ENCODE assay signal across 26 cellular contexts in the genomic region with DNA sequence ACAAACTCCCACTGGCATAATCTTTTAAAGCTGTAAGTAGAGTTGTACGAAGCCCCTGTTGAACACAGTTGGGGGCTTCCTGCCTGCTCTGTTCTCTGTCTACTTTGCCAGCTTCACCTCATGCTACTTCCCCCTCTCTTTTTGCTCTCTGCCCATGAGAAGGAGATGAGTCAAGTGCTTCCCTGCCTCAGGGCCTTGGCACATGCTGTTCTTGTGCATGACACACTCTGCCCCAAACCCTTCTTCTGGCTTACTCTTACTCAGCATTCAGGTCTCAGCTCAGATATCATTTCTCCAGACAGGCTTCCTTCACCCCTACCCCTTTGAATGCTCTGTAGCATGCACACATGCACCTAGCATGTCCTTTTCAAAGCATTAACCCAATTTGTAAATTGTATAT.
"Had no signal": no experiment of that assay in that cellular context is flagged by ENCODE, and none has a peak within 500 bp of the region (broad histone marks: within the 10 kb centered on the region; RNA-seq: fewer than 3 reads in every experiment).

No MANE protein-coding gene starts in this region.

- H3K9me3 ChIP-seq: gastroesophageal sphincter, pancreas, prostate gland, sigmoid colon, stomach, thyroid gland, upper lobe of right lung had no signal

- DNase-seq: activated CD4-positive, alpha-beta memory T cell treated with anti-CD3 and anti-CD28 coated beads for 36 hours; activated CD4-positive, alpha-beta T cell treated with anti-CD3 and anti-CD28 coated beads, Interleukin-2, amount 10 ng/mL, durations not matched to agents 24 days and 14 days; activated CD4-positive, CD25-positive, alpha-beta regulatory T cell treated with anti-CD3 and anti-CD28 coated beads, Interleukin-2, amount 50 U/mL, for 72 hours; activated CD8-positive, alpha-beta memory T cell treated with anti-CD3 and anti-CD28 coated beads, Interleukin-2, amount 50 U/mL, for 4 hours; activated gamma-delta T cell; activated naive CD4-positive, alpha-beta T cell treated with anti-CD3 and anti-CD28 coated beads, Interleukin-2, amount 10 ng/mL, durations not matched to agents 7 days and 5 days; activated naive CD8-positive, alpha-beta T cell treated with anti-CD3 and anti-CD28 coated beads, Interleukin-2, amount 10 ng/mL, durations not matched to agents 7 days and 5 days; activated T-cell treated with anti-CD3 and anti-CD28 coated beads, Interleukin-2, amount 50 U/mL, for 24 hours; brain microvascular endothelial cell; endodermal cell; islet precursor cell; naive B cell; nephron progenitor cell; pancreas; small intestine; stimulated activated CD4-positive, alpha-beta T cell treated with anti-CD3 and anti-CD28 coated beads, Interleukin-1b, Interleukin-23, amount 100 ng/mL, for 48 hours; stimulated activated naive B cell treated with anti-CD40 and anti-IgM and Interleukin-4, amounts not matched to agents 10 μg/mL and 1 μg/mL and 100 μg/mL, for 72 hours; stomach; thyroid gland; upper lobe of right lung had no signal

- H3K36me3 ChIP-seq: brain microvascular endothelial cell, gastroesophageal sphincter, pancreas, prostate gland, sigmoid colon, stomach, thyroid gland, upper lobe of right lung had no signal

- H3K4me1 ChIP-seq: pancreas, prostate gland, sigmoid colon, stomach, upper lobe of right lung had no signal

- H3K27me3 ChIP-seq: brain microvascular endothelial cell, gastroesophageal sphincter, pancreas, sigmoid colon, stomach, thyroid gland, upper lobe of right lung had no signal

- H3K27ac ChIP-seq: brain microvascular endothelial cell, gastroesophageal sphincter, hepatocyte, pancreas, prostate gland, sigmoid colon, stomach, thyroid gland, upper lobe of right lung, VCaP had no signal

- H3K4me3 ChIP-seq: gastroesophageal sphincter, hepatocyte, pancreas, prostate gland, sigmoid colon, stomach, thyroid gland, upper lobe of right lung had no signal

- ATAC-seq: gastroesophageal sphincter; left colon; pancreas; stimulated activated naive B cell treated with anti-CD40 and anti-IgM and Interleukin-4, amounts not matched to agents 10 μg/mL and 1 μg/mL and 100 μg/mL, for 72 hours; upper lobe of right lung had no signal
